Comparison of ENCODE assay signal across 26 cellular contexts in the genomic region with DNA sequence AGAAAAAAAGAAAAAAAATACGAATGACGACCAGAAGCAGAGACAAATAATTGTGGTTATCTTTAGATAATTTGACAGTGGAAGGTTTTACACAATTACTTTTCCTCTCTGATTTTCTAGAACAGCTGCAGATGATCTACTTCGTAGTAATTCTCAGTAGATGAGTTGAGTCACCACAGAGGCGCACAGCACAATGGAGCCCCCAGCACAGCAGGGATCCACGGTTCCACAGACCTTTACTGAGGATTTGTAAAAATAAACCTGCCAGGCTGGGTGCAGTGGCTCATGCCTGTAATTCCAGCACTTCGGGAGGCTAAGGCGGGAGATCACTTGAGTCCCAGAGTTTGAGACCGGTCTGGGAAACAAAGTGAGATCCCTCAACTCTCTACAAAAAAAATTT. TPM values are rescaled to one million over a fixed set of nuclear protein-coding genes. Genes with fewer than 3 reads are reported as not detected.
DNase-seq lines count a peak whose midpoint lies in the region; ATAC-seq and TF ChIP-seq lines count a peak whose summit lies in the region.
"Had no signal": no experiment of that assay in that cellular context is flagged by ENCODE, and none has a peak within 500 bp of the region (broad histone marks: within the 10 kb centered on the region; RNA-seq: fewer than 3 reads in every experiment).

No MANE protein-coding gene starts in this region.

- peaks cover 0 to 11% (median 0%) of the 10 kb centered on the region in 5 donors for H3K36me3 Mint-ChIP-seq in naive thymus-derived CD4-positive, alpha-beta T cell
- peaks cover 9% of the 10 kb centered on the region for H3K36me3 Mint-ChIP-seq in T-cell

- H3K4me3 ChIP-seq in AG04449 (ENCODE audit: low read depth, low read length), result no peak overlapping the region
- H3K4me3 ChIP-seq in SJCRH30, result no peak overlapping the region
- no peak overlapping the region for H3K4me3 ChIP-seq in naive thymus-derived CD4-positive, alpha-beta T cell (ENCODE audit: low read length)
- H3K4me3 ChIP-seq: A549, lung, neural progenitor cell, Peyer's patch, thoracic aorta, uterus had no signal

- DNase-seq in AG04449 (ENCODE audit: low read depth, low spot score) (peak; percentile 14), SJCRH30 (peak; percentile 78 to 81), caudate nucleus (lab: John Stamatoyannopoulos, UW) (no peak), non-pigmented ciliary epithelial cell (ENCODE audit: low read depth) (peak; percentile 44), T-cell (no peak)
- no peak for DNase-seq in naive thymus-derived CD4-positive, alpha-beta T cell
- DNase-seq: activated CD4-positive, alpha-beta T cell treated with anti-CD3 and anti-CD28 coated beads, Interleukin-2, amount 50 U/mL, for 48 hours; activated naive CD4-positive, alpha-beta T cell treated with Interleukin-2 at 50 U/mL for 16 hours; DMS153; NCI-H2081; NCI-H226; NCI-H69; Peyer's patch; right cardiac atrium; SIG-M5; stimulated activated naive CD4-positive, alpha-beta T cell treated with Interleukin-2 at 50 U/mL for 16 hours; T-helper 1 cell; uterus had no signal

- intact Hi-C loops in naive thymus-derived CD4-positive, alpha-beta T cell (cut with micrococcal nuclease), result no loop called here

- H3K9me3 Mint-ChIP-seq in naive thymus-derived CD4-positive, alpha-beta T cell, result peaks cover 0 to 2% (median 0%) of the 10 kb centered on the region in 11 donors
- H3K9me3 Mint-ChIP-seq in T-cell, result no peaks in the 10 kb centered on the region
- H3K9me3 Mint-ChIP-seq: neural progenitor cell had no signal

- no peaks in the 10 kb centered on the region for H3K27me3 ChIP-seq in SJCRH30
- H3K27me3 ChIP-seq in naive thymus-derived CD4-positive, alpha-beta T cell (ENCODE audit: control insufficient read depth in 2 of 2, insufficient read depth in 2 of 2, low read length in 2 of 2), result no peaks in the 10 kb centered on the region
- H3K27me3 ChIP-seq: neural progenitor cell, Peyer's patch, uterus had no signal

- no peaks in the 10 kb centered on the region for H3K27me3 Mint-ChIP-seq in naive thymus-derived CD4-positive, alpha-beta T cell
- H3K27me3 Mint-ChIP-seq in T-cell, result no peaks in the 10 kb centered on the region

- H3K4me1 ChIP-seq in SJCRH30, result peaks cover 20% of the 10 kb centered on the region
- peaks cover 0 to 17% of the 10 kb centered on the region in 2 donors for H3K4me1 ChIP-seq in naive thymus-derived CD4-positive, alpha-beta T cell (ENCODE audit: control insufficient read depth in 2 of 2, insufficient read depth in 2 of 2, low read length in 2 of 2)
- H3K4me1 ChIP-seq: uterus had no signal

- peaks cover 31% of the 10 kb centered on the region; the same call in 1 of the 2 replicates for H3K36me3 ChIP-seq in SJCRH30
- H3K36me3 ChIP-seq in naive thymus-derived CD4-positive, alpha-beta T cell (ENCODE audit: control insufficient read depth in 2 of 3, insufficient read depth in 3 of 3, low read length in 3 of 3), result no peaks in the 10 kb centered on the region
- H3K36me3 ChIP-seq: neural progenitor cell, uterus had no signal

- H3K27ac ChIP-seq in SJCRH30 (peak overlapping the region; percentile 59), caudate nucleus (ENCODE audit: low read depth, low read length) (peak overlapping the region; percentile 74)
- no peak overlapping the region for H3K27ac ChIP-seq in naive thymus-derived CD4-positive, alpha-beta T cell (ENCODE audit: low read depth, low read length)
- H3K27ac ChIP-seq: A549, neural progenitor cell, Peyer's patch, thoracic aorta, uterus had no signal

- POLR2A ChIA-PET in AG04449 (lab: Yijun Ruan, JAX), result interaction anchor here (0.6 kb wide), 2 partner anchors 115 to 338 kb away, joined by 3 to 4 read pairs; no protein-coding TSS in a partner anchor
- POLR2A ChIA-PET in naive thymus-derived CD4-positive, alpha-beta T cell (lab: Charles Lee), result no interaction called here
- POLR2A ChIA-PET in T-cell (lab: Charles Lee), result no interaction called here

- H3K9me3 ChIP-seq in SJCRH30 (replicated peaks), result no peaks in the 10 kb centered on the region
- H3K9me3 ChIP-seq in naive thymus-derived CD4-positive, alpha-beta T cell (ENCODE audit: control insufficient read depth in 2 of 3, low read length in 3 of 3), result no peaks in the 10 kb centered on the region
- H3K9me3 ChIP-seq: A549, Peyer's patch, thoracic aorta, uterus had no signal

- H3K4me1 Mint-ChIP-seq in naive thymus-derived CD4-positive, alpha-beta T cell, result peaks cover 14 to 26% (median 22%) of the 10 kb centered on the region in 7 donors
- peaks cover 20 to 22% (median 22%) of the 10 kb centered on the region in 3 donors for H3K4me1 Mint-ChIP-seq in T-cell

- no peak overlapping the region for H3K27ac Mint-ChIP-seq in naive thymus-derived CD4-positive, alpha-beta T cell
- H3K27ac Mint-ChIP-seq in T-cell, result no peak overlapping the region

- TF ChIP-seq CTCF in AG04449 (IDR thresholded peaks at IDR 0.05; ENCODE audit: insufficient read depth, low read length, missing control alignments), result no peak

- H3K4me3 Mint-ChIP-seq in naive thymus-derived CD4-positive, alpha-beta T cell, result no peak overlapping the region
- H3K4me3 Mint-ChIP-seq in T-cell, result no peak overlapping the region
- H3K4me3 Mint-ChIP-seq: neural progenitor cell had no signal

- CTCF ChIA-PET in AG04449 (lab: Yijun Ruan, JAX), result interaction anchor here (1.4 to 3.6 kb wide), 2 partner anchors 258 to 264 kb away, joined by 3 to 18 read pairs; no protein-coding TSS in a partner anchor
- CTCF ChIA-PET in naive thymus-derived CD4-positive, alpha-beta T cell (lab: Charles Lee), result no interaction called here
- CTCF ChIA-PET in T-cell (lab: Charles Lee), result no interaction called here

- ATAC-seq in HG03521 (IDR thresholded peaks at IDR 0.05; ENCODE audit: unreplicated experiment) (no peak), T-cell (replicated peaks in 1 of 4) (no peak), esophagus mucosa (no peak)
- no peak for ATAC-seq in naive thymus-derived CD4-positive, alpha-beta T cell
- ATAC-seq: A549, right cardiac atrium had no signal

RNA-seq across cellular contexts. Expression of gene AMN, which starts 29.3 kb away (rescaled TPM):
- total RNA-seq in SJCRH30 (2014; rRNA removed; shearing (Covaris generic)), result not detected in 2 replicates
- 10 to 100 TPM in 2 of 5 experiments, 1 to 10 TPM in 2, under 1 TPM in 1; 0.53 to 11.0 (median 4.0) TPM for total RNA-seq in naive thymus-derived CD4-positive, alpha-beta T cell
- 1 to 10 TPM; 3.0 to 3.8 TPM for polyA plus RNA-seq in naive thymus-derived CD4-positive, alpha-beta T cell
- total RNA-seq in T-cell (10 to 100 TPM in 2 of 5 donors, 1 to 10 TPM in 3; 5.2 to 15.0 (median 8.4) TPM), esophagus mucosa (12.4 TPM)
- total RNA-seq: MCF 10A had no signal
- polyA plus RNA-seq: fibroblast of lung had no signal

Comparison
In these comparisons a context has a peak if more than half of its experiments do, and no peak if none do; other contexts are left out.
1. DNase-seq: peak in AG04449 (single experiment), SJCRH30 (2 of 2) and non-pigmented ciliary epithelial cell (single experiment); none in caudate nucleus (0 of 61), naive thymus-derived CD4-positive, alpha-beta T cell (0 of 9) and T-cell (0 of 34).